In the genomic region with DNA sequence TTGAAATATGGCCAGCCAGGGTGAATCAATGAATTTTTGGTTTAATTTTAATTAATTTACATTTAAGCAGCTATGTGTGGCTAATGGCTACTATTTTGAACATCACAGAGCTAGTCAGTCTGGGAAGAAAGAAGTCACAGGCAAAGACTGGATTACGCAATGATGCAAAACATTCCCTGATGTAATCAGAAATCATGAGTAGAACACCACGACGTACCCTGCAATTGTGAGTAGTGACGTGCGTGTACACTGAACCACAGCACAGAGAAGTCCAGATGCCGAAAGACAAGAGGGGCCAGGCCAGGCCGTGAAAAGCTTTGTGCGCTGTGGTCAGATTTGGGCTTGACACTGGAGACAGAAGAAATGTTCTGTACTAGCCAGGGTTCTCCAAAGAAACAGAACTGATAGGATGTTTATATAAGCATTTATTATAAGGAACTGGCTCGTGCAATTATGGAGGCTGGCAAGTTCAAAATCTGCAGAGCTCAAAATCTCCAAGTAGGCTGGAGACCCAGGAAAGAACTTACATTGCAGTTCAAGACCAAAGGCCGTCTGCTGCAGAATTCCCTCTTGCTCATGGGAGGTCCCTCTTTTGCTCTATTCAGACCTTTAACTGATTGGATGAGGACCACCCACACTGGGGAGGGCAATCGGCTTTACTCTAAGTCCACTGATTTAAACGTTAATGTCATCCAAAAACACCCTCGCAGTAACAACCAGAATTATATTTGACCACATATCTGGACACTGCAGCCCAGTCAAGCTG, we compare ENCODE assay signal across 1 cellular context.
TF ChIP-seq lines count a peak whose summit lies in the region.

No MANE protein-coding gene starts in this region.

TF ChIP-seq in SK-N-SH, 30 proteins besides CTCF, POLR2A, EP300 and RAD21 (continued from another document):
- TF ChIP-seq YY1 (IDR thresholded peaks at IDR 0.05; ENCODE audit: low read depth) (no peak), CHD2 (IDR thresholded peaks at IDR 0.05; ENCODE audit: low read length, partially characterized antibody) (no peak), FOXM1 (IDR thresholded peaks at IDR 0.05; ENCODE audit: low read depth) (no peak), FOSL2 (IDR thresholded peaks at IDR 0.05; ENCODE audit: borderline replicate concordance, low read depth) (no peak), TCF12 (IDR thresholded peaks at IDR 0.05) (no peak), RFX5 (IDR thresholded peaks at IDR 0.05; ENCODE audit: low read length) (no peak), RXRA (IDR thresholded peaks at IDR 0.05; ENCODE audit: borderline replicate concordance, low read depth) (no peak), NRF1 (IDR thresholded peaks at IDR 0.05; ENCODE audit: low read depth, low read length) (no peak)
- TF ChIP-seq, protein P1, sequence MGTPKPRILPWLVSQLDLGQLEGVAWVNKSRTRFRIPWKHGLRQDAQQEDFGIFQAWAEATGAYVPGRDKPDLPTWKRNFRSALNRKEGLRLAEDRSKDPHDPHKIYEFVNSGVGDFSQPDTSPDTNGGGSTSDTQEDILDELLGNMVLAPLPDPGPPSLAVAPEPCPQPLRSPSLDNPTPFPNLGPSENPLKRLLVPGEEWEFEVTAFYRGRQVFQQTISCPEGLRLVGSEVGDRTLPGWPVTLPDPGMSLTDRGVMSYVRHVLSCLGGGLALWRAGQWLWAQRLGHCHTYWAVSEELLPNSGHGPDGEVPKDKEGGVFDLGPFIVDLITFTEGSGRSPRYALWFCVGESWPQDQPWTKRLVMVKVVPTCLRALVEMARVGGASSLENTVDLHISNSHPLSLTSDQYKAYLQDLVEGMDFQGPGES (IDR thresholded peaks at IDR 0.05; ENCODE audit: low read depth, low read length): no peak
- TF ChIP-seq, protein P2, sequence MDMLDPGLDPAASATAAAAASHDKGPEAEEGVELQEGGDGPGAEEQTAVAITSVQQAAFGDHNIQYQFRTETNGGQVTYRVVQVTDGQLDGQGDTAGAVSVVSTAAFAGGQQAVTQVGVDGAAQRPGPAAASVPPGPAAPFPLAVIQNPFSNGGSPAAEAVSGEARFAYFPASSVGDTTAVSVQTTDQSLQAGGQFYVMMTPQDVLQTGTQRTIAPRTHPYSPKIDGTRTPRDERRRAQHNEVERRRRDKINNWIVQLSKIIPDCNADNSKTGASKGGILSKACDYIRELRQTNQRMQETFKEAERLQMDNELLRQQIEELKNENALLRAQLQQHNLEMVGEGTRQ (IDR thresholded peaks at IDR 0.05; ENCODE audit: borderline replicate concordance, low read depth, low read length): no peak
TF ChIP-seq in SK-N-SH: peak in this region for 0.
